ENCODE assay signal across 8 cellular contexts in the genomic region with DNA sequence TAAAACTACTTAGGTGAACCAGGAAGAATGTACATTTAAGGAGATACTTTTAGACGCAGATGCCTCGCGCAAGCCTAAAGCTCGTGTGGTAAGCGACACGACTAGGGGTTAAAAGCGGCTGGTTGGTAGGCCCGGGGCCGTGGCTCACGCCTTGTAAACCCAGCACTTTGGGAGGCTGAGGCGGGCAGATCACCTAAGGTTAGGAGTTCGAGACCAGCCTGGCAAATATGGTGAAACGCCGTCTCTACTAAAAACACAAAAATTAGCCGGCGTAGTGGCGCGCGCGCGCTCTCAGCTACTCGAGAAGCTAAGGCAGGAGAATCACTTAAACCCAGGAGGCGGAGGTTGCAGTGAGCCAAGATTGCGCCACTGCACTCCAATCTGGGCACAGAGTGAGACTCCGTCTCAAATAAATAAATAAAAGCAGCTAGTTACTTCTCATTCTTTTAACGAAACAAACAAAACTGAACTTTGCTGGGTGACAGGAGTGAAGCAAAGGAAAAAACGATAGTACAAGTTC. TPM values are rescaled to one million over a fixed set of nuclear protein-coding genes. Genes with fewer than 3 reads are reported as not detected.
A peak's percentile ranks its signal among the peaks of the same experiment; 100 is the strongest.
DNase-seq lines count a peak whose midpoint lies in the region; ATAC-seq and TF ChIP-seq lines count a peak whose summit lies in the region.

No MANE protein-coding gene starts in this region.

- peaks cover 7% of the 10 kb centered on the region; the same call in 1 of the 2 replicates for H3K36me3 ChIP-seq in Loucy (ENCODE audit: insufficient read depth, low read length)
- no peaks in the 10 kb centered on the region for H3K36me3 ChIP-seq in neural cell (ENCODE audit: insufficient read depth, low read length)
- peaks cover 0 to 4% of the 10 kb centered on the region in 2 donors for H3K36me3 ChIP-seq in aorta (ENCODE audit: control insufficient read depth in 1 of 2, insufficient read depth in 2 of 2, low read length in 1 of 2)

- H3F3A ChIP-seq in Loucy (ENCODE audit: low read depth) (no peaks in the 10 kb centered on the region), neural cell (ENCODE audit: insufficient read depth, low read length, poor library complexity, severe bottlenecking) (no peaks in the 10 kb centered on the region)

- no peaks in the 10 kb centered on the region for H3K27me3 Mint-ChIP-seq in CD14-positive monocyte (ENCODE audit: low read depth in 3 of 3)

- H2AFZ ChIP-seq in Loucy (ENCODE audit: low read length), result peak overlapping the region; percentile 96; the same call in 1 of the 2 replicates
- peak overlapping the region; percentile 100 for H2AFZ ChIP-seq in neural cell (ENCODE audit: low read depth, low read length)

- DNase-seq in CD14-positive monocyte (ENCODE audit: low spot score) (no peak), fibroblast of the aortic adventitia (ENCODE audit: low read depth) (peak; percentile 49), aorta (peak; percentile 71 to 81), middle frontal gyrus (ENCODE audit: extremely low spot score, low spot score) (no peak), DMS79 treated with DMSO at 0.1 percent for 48 hours (lab: John Stamatoyannopoulos, UW) (no peak)
- DNase-seq in activated T-cell treated with anti-CD3 and anti-CD28 coated beads, Interleukin-2, amount 50 U/mL, for 48 hours, result peak; percentile 57 to 59

- peak overlapping the region; percentile 83 for H3K4me2 ChIP-seq in Loucy (ENCODE audit: low read depth, low read length, poor library complexity, severe bottlenecking)
- peak overlapping the region; percentile 88 for H3K4me2 ChIP-seq in neural cell (ENCODE audit: low read length)

- H3K4me1 ChIP-seq in Loucy (ENCODE audit: insufficient read depth, low read length, poor library complexity, severe bottlenecking) (peaks cover 38% of the 10 kb centered on the region), aorta (ENCODE audit: control insufficient read depth in 1 of 2, insufficient read depth in 2 of 2, low read length in 2 of 2) (peaks cover 0 to 6% of the 10 kb centered on the region in 2 donors)

- H3K4me1 Mint-ChIP-seq in CD14-positive monocyte, result peaks cover 66% of the 10 kb centered on the region

- H3K9ac ChIP-seq in Loucy (ENCODE audit: low read depth, low read length, poor library complexity, severe bottlenecking), result peak overlapping the region; percentile 87
- H3K9ac ChIP-seq in neural cell (ENCODE audit: low read length), result peak overlapping the region; percentile 80

- H3K27ac ChIP-seq in neural cell (ENCODE audit: low read length) (peak overlapping the region; percentile 74), aorta (ENCODE audit: low read depth in 1 of 2, low read length in 2 of 2) (peak overlapping the region in 1 of 2 donors; percentile 66)

- H3K4me3 Mint-ChIP-seq in CD14-positive monocyte, result peak overlapping the region; percentile 98

- no peak for TF ChIP-seq RAD21 in neural cell (conservative IDR thresholded peaks at IDR 0.05)

- peak; percentile 69 for ATAC-seq in aorta (ENCODE audit: low FRiP score)

- H3K27me3 ChIP-seq in Loucy (ENCODE audit: insufficient read depth, low read length, poor library complexity, severe bottlenecking), result no peaks in the 10 kb centered on the region
- H3K27me3 ChIP-seq in neural cell (ENCODE audit: insufficient read depth, low read depth, low read length), result no peaks in the 10 kb centered on the region
- no peaks in the 10 kb centered on the region for H3K27me3 ChIP-seq in aorta (ENCODE audit: control insufficient read depth in 1 of 2, insufficient read depth in 2 of 2, low read length in 1 of 2)

- H3K9me3 ChIP-seq in Loucy (ENCODE audit: insufficient read depth, low read depth, low read length) (no peaks in the 10 kb centered on the region), neural cell (ENCODE audit: low read length) (no peaks in the 10 kb centered on the region), aorta (ENCODE audit: control insufficient read depth, low read length) (no peaks in the 10 kb centered on the region)

- intact Hi-C loops in CD14-positive monocyte (cut with micrococcal nuclease) (loop anchor here (5.0 to 10.0 kb wide), 3 partner anchors 68 to 153 kb away; a partner anchor contains a TSS), aorta (cut with DNase I) (no loop called here)

- TF ChIP-seq EP300 in neural cell (conservative IDR thresholded peaks at IDR 0.05; ENCODE audit: poor library complexity, severe bottlenecking), result no peak

- H3K36me3 Mint-ChIP-seq in CD14-positive monocyte, result peaks cover 20 to 22% of the 10 kb centered on the region in 2 donors

- peaks cover 0 to 6% (median 3%) of the 10 kb centered on the region in 7 donors for H3K9me3 Mint-ChIP-seq in CD14-positive monocyte

- peak overlapping the region; percentile 97 to 100 (median 99) for H3K27ac Mint-ChIP-seq in CD14-positive monocyte

- H4K20me1 ChIP-seq in Loucy (ENCODE audit: insufficient read depth, low read length, poor library complexity, severe bottlenecking), result peaks cover 23% of the 10 kb centered on the region
- H4K20me1 ChIP-seq in neural cell (ENCODE audit: insufficient read depth), result no peaks in the 10 kb centered on the region

- WGBS in aorta, 2 donors, result 1 to 2% methylated on average over 27 of the region's 27 CpGs

- no peaks in the 10 kb centered on the region for H3K9me2 ChIP-seq in Loucy (replicated peaks; ENCODE audit: low read depth, low read length)
- no peaks in the 10 kb centered on the region for H3K9me2 ChIP-seq in neural cell (ENCODE audit: insufficient read depth, low read length)

- H3K4me3 ChIP-seq in Loucy (ENCODE audit: low read length, poor library complexity, severe bottlenecking) (peak overlapping the region; percentile 91), fibroblast of the aortic adventitia (ENCODE audit: low read depth, low read length) (peak overlapping the region; percentile 99), neural cell (ENCODE audit: low read length) (peak overlapping the region; percentile 100), aorta (ENCODE audit: low read length in 2 of 2) (peak overlapping the region; percentile 79 to 93)

- peaks cover 91% of the 10 kb centered on the region for H3K79me2 ChIP-seq in Loucy (ENCODE audit: insufficient read depth, low read length)
- H3K79me2 ChIP-seq in neural cell (replicated peaks; ENCODE audit: insufficient read depth, low read length), result peaks cover 46% of the 10 kb centered on the region

- TF ChIP-seq CTCF in CD14-positive monocyte (IDR thresholded peaks at IDR 0.05), result no peak
- TF ChIP-seq CTCF in Loucy (conservative IDR thresholded peaks at IDR 0.05; ENCODE audit: low read length), result no peak
- no peak for TF ChIP-seq CTCF in fibroblast of the aortic adventitia (IDR thresholded peaks at IDR 0.05; ENCODE audit: insufficient read depth, low read length)
- TF ChIP-seq CTCF in neural cell (IDR thresholded peaks at IDR 0.05; ENCODE audit: poor library complexity, severe bottlenecking), result no peak

TF ChIP-seq in neural cell, 6 proteins besides CTCF, POLR2A, EP300 and RAD21:
- TF ChIP-seq TAF1 (IDR thresholded peaks at IDR 0.05; ENCODE audit: low read depth), result no peak
- TF ChIP-seq, protein P1, sequence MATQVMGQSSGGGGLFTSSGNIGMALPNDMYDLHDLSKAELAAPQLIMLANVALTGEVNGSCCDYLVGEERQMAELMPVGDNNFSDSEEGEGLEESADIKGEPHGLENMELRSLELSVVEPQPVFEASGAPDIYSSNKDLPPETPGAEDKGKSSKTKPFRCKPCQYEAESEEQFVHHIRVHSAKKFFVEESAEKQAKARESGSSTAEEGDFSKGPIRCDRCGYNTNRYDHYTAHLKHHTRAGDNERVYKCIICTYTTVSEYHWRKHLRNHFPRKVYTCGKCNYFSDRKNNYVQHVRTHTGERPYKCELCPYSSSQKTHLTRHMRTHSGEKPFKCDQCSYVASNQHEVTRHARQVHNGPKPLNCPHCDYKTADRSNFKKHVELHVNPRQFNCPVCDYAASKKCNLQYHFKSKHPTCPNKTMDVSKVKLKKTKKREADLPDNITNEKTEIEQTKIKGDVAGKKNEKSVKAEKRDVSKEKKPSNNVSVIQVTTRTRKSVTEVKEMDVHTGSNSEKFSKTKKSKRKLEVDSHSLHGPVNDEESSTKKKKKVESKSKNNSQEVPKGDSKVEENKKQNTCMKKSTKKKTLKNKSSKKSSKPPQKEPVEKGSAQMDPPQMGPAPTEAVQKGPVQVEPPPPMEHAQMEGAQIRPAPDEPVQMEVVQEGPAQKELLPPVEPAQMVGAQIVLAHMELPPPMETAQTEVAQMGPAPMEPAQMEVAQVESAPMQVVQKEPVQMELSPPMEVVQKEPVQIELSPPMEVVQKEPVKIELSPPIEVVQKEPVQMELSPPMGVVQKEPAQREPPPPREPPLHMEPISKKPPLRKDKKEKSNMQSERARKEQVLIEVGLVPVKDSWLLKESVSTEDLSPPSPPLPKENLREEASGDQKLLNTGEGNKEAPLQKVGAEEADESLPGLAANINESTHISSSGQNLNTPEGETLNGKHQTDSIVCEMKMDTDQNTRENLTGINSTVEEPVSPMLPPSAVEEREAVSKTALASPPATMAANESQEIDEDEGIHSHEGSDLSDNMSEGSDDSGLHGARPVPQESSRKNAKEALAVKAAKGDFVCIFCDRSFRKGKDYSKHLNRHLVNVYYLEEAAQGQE (IDR thresholded peaks at IDR 0.05; ENCODE audit: borderline replicate concordance), result no peak
- TF ChIP-seq SMC3 (conservative IDR thresholded peaks at IDR 0.05; ENCODE audit: poor library complexity), result no peak
- no peak for TF ChIP-seq MXI1 (conservative IDR thresholded peaks at IDR 0.05; ENCODE audit: poor library complexity, severe bottlenecking)
- no peak for TF ChIP-seq POLR2AphosphoS5 (IDR thresholded peaks at IDR 0.05)
- TF ChIP-seq EZH2 (IDR thresholded peaks at IDR 0.05; ENCODE audit: borderline replicate concordance, insufficient read depth, low read length, poor library complexity, severe bottlenecking), result no peak

RNA-seq across cellular contexts. Expression of a gene that starts 0.9 kb away (rescaled TPM):
- polyA plus RNA-seq in CD14-positive monocyte (10 to 100 TPM; 43.7 to 51.1 TPM), neural cell (33.9 and 44.2 TPM in 2 replicates), aorta (10 to 100 TPM; 21.3 to 37.8 TPM)
- total RNA-seq in fibroblast of the aortic adventitia (ENCODE audit: low replicate concordance) (28.5 and 63.9 TPM in 2 replicates), aorta (10 to 100 TPM; 25.9 to 39.7 TPM)
- 22.9 and 32.9 TPM in 2 replicates for polyA minus RNA-seq in neural cell

RNA-seq across cellular contexts. Expression of a gene that starts 1.2 kb away (rescaled TPM):
- 10 to 100 TPM; 76.0 to 78.7 TPM for polyA plus RNA-seq in CD14-positive monocyte
- 60.2 and 93.0 TPM in 2 replicates for total RNA-seq in fibroblast of the aortic adventitia (ENCODE audit: low replicate concordance)
- 104 and 110 TPM in 2 replicates for polyA plus RNA-seq in neural cell
- 117 and 122 TPM in 2 replicates for polyA minus RNA-seq in neural cell
- total RNA-seq in aorta, result 10 to 100 TPM; 39.8 to 53.9 TPM
- polyA plus RNA-seq in aorta, result 10 to 100 TPM; 36.7 to 66.7 TPM

Comparison
In these comparisons a context has a peak if more than half of its experiments do, and no peak if none do; other contexts are left out.
1. DNase-seq: peak in activated T-cell treated with anti-CD3 and anti-CD28 coated beads, Interleukin-2, amount 50 U/mL, for 48 hours (2 of 2), fibroblast of the aortic adventitia (single experiment) and aorta (2 of 2); none in CD14-positive monocyte (single experiment), middle frontal gyrus (single experiment) and DMS79 treated with DMSO at 0.1 percent for 48 hours (single experiment).
2. intact Hi-C loops: an anchor here in CD14-positive monocyte (5.0 to 10.0 kb wide); none called in aorta.
3. Peak in every context shown above with its lines, with median percentiles within 50 percentile points of each other: H3K4me3 ChIP-seq.